9 cellular contexts compared by ENCODE assay signal in the genomic region with DNA sequence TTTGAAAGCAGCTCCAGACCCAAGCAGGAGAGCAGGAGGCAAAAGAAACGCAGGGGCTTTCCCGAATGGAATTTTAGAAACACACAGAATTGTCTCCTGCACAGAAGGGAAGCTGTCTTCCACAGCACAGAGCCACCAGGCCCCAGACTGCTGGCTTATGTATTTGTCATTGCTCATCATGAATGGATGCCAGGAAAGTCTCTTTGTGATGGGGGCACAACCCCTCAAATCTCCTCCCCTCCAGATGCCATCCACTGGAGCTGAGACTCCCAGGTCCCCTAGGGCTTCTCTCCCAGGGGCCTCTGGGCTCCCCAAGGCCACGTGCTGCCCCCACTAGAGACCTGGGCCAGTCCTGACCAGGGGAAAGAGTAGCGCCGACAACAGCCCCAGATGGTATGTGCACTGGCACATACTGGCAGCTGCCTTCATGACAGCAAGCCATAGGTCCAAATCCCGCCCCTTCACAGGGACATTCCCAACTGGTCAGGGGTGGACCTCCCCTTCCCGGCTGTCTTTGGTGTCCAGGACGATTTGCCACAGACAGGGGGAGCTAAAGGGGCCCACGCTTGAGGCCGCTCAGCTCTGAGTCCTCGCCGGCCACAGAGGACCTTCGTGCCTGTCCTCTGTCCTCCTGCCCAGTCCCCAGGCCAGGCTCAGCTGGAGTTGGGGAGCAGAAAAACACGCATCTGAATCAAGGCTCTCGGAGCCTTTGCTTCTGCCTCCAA.
DNase-seq lines count a peak whose midpoint lies in the region; ATAC-seq and TF ChIP-seq lines count a peak whose summit lies in the region.
"Had no signal": no experiment of that assay in that cellular context is flagged by ENCODE, and none has a peak within 500 bp of the region (broad histone marks: within the 10 kb centered on the region; RNA-seq: fewer than 3 reads in every experiment).

No MANE protein-coding gene starts in this region.

- H3K27me3 Mint-ChIP-seq in HFFc6 (ENCODE audit: insufficient read depth): peaks cover 10% of the 10 kb centered on the region
- peaks cover 10% of the 10 kb centered on the region for H3K27me3 Mint-ChIP-seq in brain

- H3K4me3 Mint-ChIP-seq in HFFc6 (no peak overlapping the region), brain (peak overlapping the region in 1 of 5 experiments; percentile 8)

- H3K4me1 ChIP-seq in tibial artery: peaks cover 0 to 40% (median 32%) of the 10 kb centered on the region in 4 donors

- H3K36me3 Mint-ChIP-seq in HFFc6 (ENCODE audit: low read depth): no peaks in the 10 kb centered on the region
- H3K36me3 Mint-ChIP-seq in brain: no peaks in the 10 kb centered on the region

- intact Hi-C loops in tibial artery (cut with DNase I; ENCODE audit: low total_unique reads): no loop called here

- no peaks in the 10 kb centered on the region for H3K36me3 ChIP-seq in tibial artery
- H3K36me3 ChIP-seq: left lung had no signal

- H3K9me3 Mint-ChIP-seq in HFFc6 (no peaks in the 10 kb centered on the region), brain (peaks cover 0 to 5% (median 0%) of the 10 kb centered on the region in 5 experiments)

- H3K27ac ChIP-seq in tibial artery: peak overlapping the region; percentile 56 to 73
- H3K27ac ChIP-seq: left lung had no signal

- H3K4me3 ChIP-seq in tibial artery: no peak overlapping the region
- H3K4me3 ChIP-seq: left lung had no signal

- no peaks in the 10 kb centered on the region for H3K27me3 ChIP-seq in tibial artery

- TF ChIP-seq CTCF in HFFc6 (IDR thresholded peaks at IDR 0.05) (peak; percentile 29; the same call in 1 of the 2 replicates), brain (conservative IDR thresholded peaks at IDR 0.05) (peak; percentile 18 to 40), tibial artery (IDR thresholded peaks at IDR 0.05) (peak in 1 of 2 experiments; percentile 37)

- H3K9me3 ChIP-seq in tibial artery: no peaks in the 10 kb centered on the region
- H3K9me3 ChIP-seq: left lung had no signal

- no peak for ATAC-seq in GM21367 (IDR thresholded peaks at IDR 0.05; ENCODE audit: unreplicated experiment)
- ATAC-seq: left lung had no signal

- H3K4me1 Mint-ChIP-seq in HFFc6 (ENCODE audit: low read depth) (peaks cover 19% of the 10 kb centered on the region), brain (peaks cover 79% of the 10 kb centered on the region)

- H3K27ac Mint-ChIP-seq in HFFc6 (no peak overlapping the region), brain (peak overlapping the region in 4 of 5 experiments; percentile 14 to 91 (median 41))

- DNase-seq in HFFc6 (no peak), kidney tubule cell (ENCODE audit: low spot score) (peak; percentile 31), tibial artery (peak; percentile 34 to 71), NCI-H128 (lab: John Stamatoyannopoulos, UW; ENCODE audit: unreplicated experiment) (no peak), NCI-H2171 treated with DMSO at 0.1 percent for 48 hours (lab: John Stamatoyannopoulos, UW) (no peak)
- DNase-seq: left lung, NCI-H2107 had no signal

Comparison
In these comparisons a context has a peak if more than half of its experiments do, and no peak if none do; other contexts are left out.
1. DNase-seq: peak in kidney tubule cell (single experiment) and tibial artery (2 of 2); none in HFFc6 (single experiment), NCI-H128 (single experiment) and NCI-H2171 treated with DMSO at 0.1 percent for 48 hours (single experiment).